16 cellular contexts compared by ENCODE assay signal in genomic region chr2:120828832-120829632, GRCh38.
"Had no signal": no experiment of that assay in that cellular context is flagged by ENCODE, and none has a peak within 500 bp of the region (broad histone marks: within the 10 kb centered on the region; RNA-seq: fewer than 3 reads in every experiment).

No MANE protein-coding gene starts in this region.

- DNase-seq: activated CD4-positive, alpha-beta memory T cell treated with anti-CD3 and anti-CD28 coated beads for 36 hours; activated gamma-delta T cell treated with Interleukin-2 at 50 U/mL for 16 hours; activated naive CD8-positive, alpha-beta T cell treated with anti-CD3 and anti-CD28 coated beads for 36 hours; activated T-cell treated with anti-CD3 and anti-CD28 coated beads, Interleukin-2, amount 50 U/mL, for 4 hours; anterior cingulate cortex; esophagus squamous epithelium; foreskin keratinocyte; stimulated activated CD4-positive, alpha-beta T cell treated with anti-CD3 and anti-CD28 coated beads, Interleukin-12 subunit alpha, Interleukin-12 subunit beta, amount 100 ng/mL, for 4 hours; stimulated activated CD4-positive, alpha-beta T cell treated with anti-CD3 and anti-CD28 coated beads, Interleukin-2, amount 100 ng/mL, for 48 hours; stimulated activated naive CD4-positive, alpha-beta T cell treated with Interleukin-2 at 50 U/mL for 16 hours; SW 1271; upper lobe of left lung had no signal

- H3K9me3 Mint-ChIP-seq: activated CD4-positive, alpha-beta memory T cell treated with anti-CD3 and anti-CD28 coated beads for 36 hours; activated naive CD8-positive, alpha-beta T cell treated with anti-CD3 and anti-CD28 coated beads for 36 hours; activated T-cell treated with anti-CD3 and anti-CD28 coated beads, Interleukin-2, amount 50 U/mL, for 4 hours; memory B cell had no signal

- H3K27ac ChIP-seq: esophagus squamous epithelium, foreskin keratinocyte, neutrophil, upper lobe of left lung had no signal

- H3K36me3 Mint-ChIP-seq: activated CD4-positive, alpha-beta memory T cell treated with anti-CD3 and anti-CD28 coated beads for 36 hours; activated naive CD8-positive, alpha-beta T cell treated with anti-CD3 and anti-CD28 coated beads for 36 hours; memory B cell had no signal

- H3K4me3 ChIP-seq: esophagus squamous epithelium, upper lobe of left lung had no signal

- H3K27me3 Mint-ChIP-seq: activated naive CD8-positive, alpha-beta T cell treated with anti-CD3 and anti-CD28 coated beads for 36 hours had no signal

- H3K4me1 ChIP-seq: foreskin keratinocyte had no signal

- H3K4me3 Mint-ChIP-seq: activated CD4-positive, alpha-beta memory T cell treated with anti-CD3 and anti-CD28 coated beads for 36 hours; activated naive CD8-positive, alpha-beta T cell treated with anti-CD3 and anti-CD28 coated beads for 36 hours; activated T-cell treated with anti-CD3 and anti-CD28 coated beads, Interleukin-2, amount 50 U/mL, for 4 hours; memory B cell had no signal

- H3K4me1 Mint-ChIP-seq: activated naive CD8-positive, alpha-beta T cell treated with anti-CD3 and anti-CD28 coated beads for 36 hours; memory B cell had no signal

- H3K27me3 ChIP-seq: neutrophil, upper lobe of left lung had no signal

- ATAC-seq: activated T-cell treated with anti-CD3 and anti-CD28 coated beads, Interleukin-2, amount 50 U/mL, for 4 hours; foreskin keratinocyte; left lobe of liver; right cardiac atrium had no signal

- H3K9me3 ChIP-seq: esophagus squamous epithelium, neutrophil, upper lobe of left lung had no signal

- H3K27ac Mint-ChIP-seq: activated CD4-positive, alpha-beta memory T cell treated with anti-CD3 and anti-CD28 coated beads for 36 hours; activated naive CD8-positive, alpha-beta T cell treated with anti-CD3 and anti-CD28 coated beads for 36 hours; memory B cell had no signal

- H3K36me3 ChIP-seq: esophagus squamous epithelium, neutrophil, upper lobe of left lung had no signal
